ENCODE assay signal across 1 cellular context in genomic region chr1:10735603-10736305, GRCh38.
TF ChIP-seq lines count a peak whose summit lies in the region.

No MANE protein-coding gene starts in this region.

TF ChIP-seq in SK-N-SH, 30 proteins besides CTCF, POLR2A, EP300 and RAD21 (continued from another document):
- no peak for TF ChIP-seq USF2 (IDR thresholded peaks at IDR 0.05; ENCODE audit: borderline replicate concordance, low read depth, low read length)
- TF ChIP-seq RXRA (IDR thresholded peaks at IDR 0.05; ENCODE audit: borderline replicate concordance, low read depth): no peak
- TF ChIP-seq NFIC (IDR thresholded peaks at IDR 0.05; ENCODE audit: borderline replicate concordance): no peak
- no peak for TF ChIP-seq POLR2AphosphoS5 (IDR thresholded peaks at IDR 0.05; ENCODE audit: low read depth, low read length)
- TF ChIP-seq CHD2 (IDR thresholded peaks at IDR 0.05; ENCODE audit: low read length, partially characterized antibody): no peak
- TF ChIP-seq FOSL2 (IDR thresholded peaks at IDR 0.05; ENCODE audit: borderline replicate concordance, low read depth): no peak
- TF ChIP-seq MXI1 (IDR thresholded peaks at IDR 0.05; ENCODE audit: low read depth, low read length): no peak
- TF ChIP-seq ZBTB33 (IDR thresholded peaks at IDR 0.05; ENCODE audit: borderline replicate concordance, low read depth): no peak
- TF ChIP-seq JUND (IDR thresholded peaks at IDR 0.05): no peak
